In the genomic region with DNA sequence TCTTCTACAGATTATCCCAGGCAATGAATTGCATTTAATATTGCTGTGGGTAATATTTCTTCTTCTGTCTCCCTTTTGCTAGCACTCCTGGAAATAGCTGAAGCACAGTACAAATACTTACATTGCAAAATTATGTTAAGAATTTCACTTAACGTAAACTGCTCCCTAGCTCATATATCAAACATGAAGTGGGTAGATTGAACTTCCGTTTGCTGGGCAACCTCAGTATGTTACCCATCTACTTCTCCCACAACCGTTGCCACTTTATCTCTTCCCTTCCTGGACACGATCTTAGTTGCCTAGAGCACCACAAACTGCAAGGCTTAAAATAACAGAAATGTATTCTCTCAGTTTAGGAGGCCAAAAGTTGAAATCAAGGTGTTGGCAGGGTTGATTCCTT, we compare ENCODE assay signal across 18 cellular contexts.
A peak's percentile ranks its signal among the peaks of the same experiment; 100 is the strongest.
DNase-seq lines count a peak whose midpoint lies in the region; ATAC-seq and TF ChIP-seq lines count a peak whose summit lies in the region.
"Had no signal": no experiment of that assay in that cellular context is flagged by ENCODE, and none has a peak within 500 bp of the region (broad histone marks: within the 10 kb centered on the region; RNA-seq: fewer than 3 reads in every experiment).

No MANE protein-coding gene starts in this region.

- ATAC-seq in activated T-helper 17 cell treated with anti-CD3 and anti-CD28 coated beads, Interleukin-2, amount 50 U/mL, for 72 hours (replicated peaks): no peak
- no peak for ATAC-seq in HG02885 (IDR thresholded peaks at IDR 0.05; ENCODE audit: poor library complexity, unreplicated experiment)
- ATAC-seq: CD8-positive, alpha-beta T cell; GM23338; HepG2 had no signal

- DNase-seq in Kasumi-1 (lab: John Stamatoyannopoulos, UW) (peak; percentile 29 to 32), NOMO-1 treated with DMSO at 0.1 percent for 48 hours (lab: John Stamatoyannopoulos, UW; ENCODE audit: unreplicated experiment) (peak; percentile 97), SK-N-MC (ENCODE audit: low read depth, low spot score) (no peak), mesothelial cell of epicardium (ENCODE audit: low spot score in 2 of 2, unreplicated experiment in 2 of 2) (no peak), NCI-H1417 (lab: John Stamatoyannopoulos, UW) (no peak)
- no peak for DNase-seq in stimulated activated CD4-positive, alpha-beta T cell treated with anti-CD3 and anti-CD28 coated beads, Interleukin-4, amount 100 ng/mL, for 24 hours
- DNase-seq: CD8-positive, alpha-beta T cell; COR-L47; DMS153; DMS79 treated with DMSO at 0.1 percent for 48 hours; EL; H7 had no signal

- peaks cover 71% of the 10 kb centered on the region for H3K4me1 Mint-ChIP-seq in mesothelial cell of epicardium
- H3K4me1 Mint-ChIP-seq in activated T-helper 17 cell treated with anti-CD3 and anti-CD28 coated beads, Interleukin-2, amount 50 U/mL, for 72 hours: no peaks in the 10 kb centered on the region
- H3K4me1 Mint-ChIP-seq: B cell, CD14-positive monocyte, GM23338 had no signal

- H3K27ac ChIP-seq in SK-N-MC: no peak overlapping the region

- H3K9me3 Mint-ChIP-seq in mesothelial cell of epicardium: no peaks in the 10 kb centered on the region
- H3K9me3 Mint-ChIP-seq in activated T-helper 17 cell treated with anti-CD3 and anti-CD28 coated beads, Interleukin-2, amount 50 U/mL, for 72 hours: peaks cover 24% of the 10 kb centered on the region
- H3K9me3 Mint-ChIP-seq: GM23338 had no signal

- no peaks in the 10 kb centered on the region for H3K9me3 ChIP-seq in SK-N-MC (ENCODE audit: low read depth, low read length)

- no peaks in the 10 kb centered on the region for H3K36me3 ChIP-seq in SK-N-MC (ENCODE audit: insufficient read depth, low read length)

- H3K9ac ChIP-seq in SK-N-MC (ENCODE audit: insufficient read length): no peak overlapping the region

- no peak for TF ChIP-seq CTCF in mesothelial cell of epicardium (IDR thresholded peaks at IDR 0.05; ENCODE audit: unreplicated experiment)

- no peaks in the 10 kb centered on the region for H3K27me3 Mint-ChIP-seq in mesothelial cell of epicardium (ENCODE audit: low read depth)
- H3K27me3 Mint-ChIP-seq in activated T-helper 17 cell treated with anti-CD3 and anti-CD28 coated beads, Interleukin-2, amount 50 U/mL, for 72 hours: no peaks in the 10 kb centered on the region

- 0 out of 2 replicates have a peak overlapping the region, but pooled peaks have one; percentile 11 for H3K4me3 ChIP-seq in SK-N-MC
- H3K4me3 ChIP-seq: GM23338 had no signal

- H3K4me3 Mint-ChIP-seq in mesothelial cell of epicardium: no peak overlapping the region
- no peak overlapping the region for H3K4me3 Mint-ChIP-seq in activated T-helper 17 cell treated with anti-CD3 and anti-CD28 coated beads, Interleukin-2, amount 50 U/mL, for 72 hours
- H3K4me3 Mint-ChIP-seq: B cell; CD8-positive, alpha-beta T cell; GM23338 had no signal

- H3K27ac Mint-ChIP-seq in mesothelial cell of epicardium: peak overlapping the region; percentile 3
- H3K27ac Mint-ChIP-seq in activated T-helper 17 cell treated with anti-CD3 and anti-CD28 coated beads, Interleukin-2, amount 50 U/mL, for 72 hours: no peak overlapping the region
- H3K27ac Mint-ChIP-seq: B cell; CD14-positive monocyte; CD8-positive, alpha-beta T cell; GM23338 had no signal

- no peaks in the 10 kb centered on the region for H3K36me3 Mint-ChIP-seq in mesothelial cell of epicardium
- no peaks in the 10 kb centered on the region for H3K36me3 Mint-ChIP-seq in activated T-helper 17 cell treated with anti-CD3 and anti-CD28 coated beads, Interleukin-2, amount 50 U/mL, for 72 hours (ENCODE audit: low read depth)
- H3K36me3 Mint-ChIP-seq: CD14-positive monocyte; CD8-positive, alpha-beta T cell had no signal

Comparison
In these comparisons a context has a peak if more than half of its experiments do, and no peak if none do; other contexts are left out.
1. DNase-seq: peak in Kasumi-1 (2 of 2) and NOMO-1 treated with DMSO at 0.1 percent for 48 hours (single experiment); none in SK-N-MC (single experiment), mesothelial cell of epicardium (0 of 2), NCI-H1417 (0 of 3) and stimulated activated CD4-positive, alpha-beta T cell treated with anti-CD3 and anti-CD28 coated beads, Interleukin-4, amount 100 ng/mL, for 24 hours (single experiment).